In genomic region chr11:113877673-113878060, GRCh38 we compare ENCODE assay signal across 21 cellular contexts. TPM values are rescaled to one million over a fixed set of nuclear protein-coding genes. Genes with fewer than 3 reads are reported as not detected.
DNase-seq lines count a peak whose midpoint lies in the region; ATAC-seq, FAIRE-seq and TF ChIP-seq lines count a peak whose summit lies in the region.
"Had no signal": no experiment of that assay in that cellular context is flagged by ENCODE, and none has a peak within 500 bp of the region (broad histone marks: within the 10 kb centered on the region; RNA-seq: fewer than 3 reads in every experiment).

No MANE protein-coding gene starts in this region.

- H3K27me3 Mint-ChIP-seq in activated naive CD8-positive, alpha-beta T cell treated with anti-CD3 and anti-CD28 coated beads, Interleukin-2, amount 10 ng/mL, durations not matched to agents 7 days and 5 days: no peaks in the 10 kb centered on the region
- peaks cover 1% of the 10 kb centered on the region for H3K27me3 Mint-ChIP-seq in activated naive CD8-positive, alpha-beta T cell treated with anti-CD3 and anti-CD28 coated beads, Interleukin-2, amount 50 U/mL, for 24 hours
- no peaks in the 10 kb centered on the region for H3K27me3 Mint-ChIP-seq in T-helper 1 cell treated with Interleukin-12 subunit alpha and Interleukin-12 subunit beta and Interleukin-4 antibody, amounts not matched to agents 30 μg/mL and 1 μg/mL, for 36 hours (ENCODE audit: low read depth)

- dilution Hi-C loops in mammary epithelial cell (cut with HindIII; ENCODE audit: low sequenced_read_pairs): no loop called here

- H4K8ac ChIP-seq in H1 (ENCODE audit: extremely low read depth, insufficient read depth, low read length): no peak overlapping the region

- no peak for TF ChIP-seq POLR2A in H1 (IDR thresholded peaks at IDR 0.05; ENCODE audit: control extremely low read depth in 1 of 2, low read depth in 2 of 2, low read length in 2 of 2)

- no peak overlapping the region for H3K56ac ChIP-seq in H1 (replicated peaks; ENCODE audit: insufficient read length, low read depth, low read length)

- no peak for ATAC-seq in activated naive CD8-positive, alpha-beta T cell treated with anti-CD3 and anti-CD28 coated beads, Interleukin-2, amount 10 ng/mL, durations not matched to agents 7 days and 5 days (ENCODE audit: low read depth)
- ATAC-seq in activated naive CD8-positive, alpha-beta T cell treated with anti-CD3 and anti-CD28 coated beads, Interleukin-2, amount 50 U/mL, for 24 hours: no peak
- no peak for ATAC-seq in HG02870 (IDR thresholded peaks at IDR 0.05; ENCODE audit: unreplicated experiment)

- peak overlapping the region; percentile 41; the same call in 1 of the 2 replicates for H2BK20ac ChIP-seq in H1 (ENCODE audit: low read length)

- H3K9me3 ChIP-seq in H1 (ENCODE audit: insufficient read depth in 2 of 2, low read depth in 1 of 2, low read length in 1 of 2) (no peaks in the 10 kb centered on the region; a peak in 1 of 4 replicates), mammary epithelial cell (replicated peaks; ENCODE audit: insufficient read depth, low read length) (no peaks in the 10 kb centered on the region)
- H3K9me3 ChIP-seq: right atrium auricular region, SJCRH30, stomach, vagina had no signal

- no peak for TF ChIP-seq EP300 in H1 (IDR thresholded peaks at IDR 0.05; ENCODE audit: borderline replicate concordance in 1 of 2, low read depth in 2 of 2, low read length in 2 of 2)

- H2BK5ac ChIP-seq in H1 (ENCODE audit: low read depth, low read length): no peak overlapping the region

- POLR2A ChIA-PET in activated naive CD8-positive, alpha-beta T cell treated with anti-CD3 and anti-CD28 coated beads, Interleukin-2, amount 10 ng/mL, durations not matched to agents 7 days and 5 days (lab: Charles Lee): no interaction called here
- POLR2A ChIA-PET in H1 (lab: Charles Lee; ENCODE audit: partially characterized antibody): no interaction called here

- no TSS peak for BruUV-seq in mammary epithelial cell (replicated peaks; lab: Mats Ljungman, UMichigan)

- H3K27me3 ChIP-seq in H1 (replicated peaks in 1 of 4; ENCODE audit: control insufficient read depth in 3 of 4, extremely low read depth in 1 of 4, insufficient read depth in 3 of 4, low read length in 3 of 4) (no peaks in the 10 kb centered on the region), mammary epithelial cell (ENCODE audit: insufficient read depth, low read length) (no peaks in the 10 kb centered on the region)
- H3K27me3 ChIP-seq: right atrium auricular region, SJCRH30, stomach, vagina had no signal

- no peak overlapping the region for H2BK12ac ChIP-seq in H1 (ENCODE audit: low read depth, low read length)

- H3K4me3 ChIP-seq in H1 (ENCODE audit: extremely low read depth in 1 of 4, insufficient read depth in 2 of 4, low read depth in 3 of 4, low read length in 4 of 4): no peak overlapping the region
- no peak overlapping the region for H3K4me3 ChIP-seq in mammary epithelial cell (replicated peaks in 1 of 3; ENCODE audit: insufficient read depth in 1 of 3, low read depth in 2 of 3, low read length in 3 of 3)
- H3K4me3 ChIP-seq: lung, neural progenitor cell, right atrium auricular region, SJCRH30, stomach, vagina had no signal

- TF ChIP-seq RAD21 in H1 (IDR thresholded peaks at IDR 0.05 in 1 of 2, conservative IDR thresholded peaks at IDR 0.05 in 1 of 2; ENCODE audit: low read depth in 2 of 2, low read length in 2 of 2): no peak

- no peak overlapping the region for H3K4ac ChIP-seq in H1 (replicated peaks; ENCODE audit: insufficient read length, low read depth, low read length)

- no peak for DNase-seq in activated naive CD8-positive, alpha-beta T cell treated with anti-CD3 and anti-CD28 coated beads, Interleukin-2, amount 10 ng/mL, durations not matched to agents 7 days and 5 days
- no peak for DNase-seq in activated naive CD8-positive, alpha-beta T cell treated with anti-CD3 and anti-CD28 coated beads, Interleukin-2, amount 50 U/mL, for 24 hours
- DNase-seq in H1 (ENCODE audit: low read depth in 1 of 2, low spot score in 2 of 2): no peak
- no peak for DNase-seq in head of caudate nucleus
- DNase-seq in effector CD8-positive, alpha-beta T cell (lab: John Stamatoyannopoulos, UW): no peak
- no peak for DNase-seq in mammary epithelial cell
- DNase-seq: amniotic stem cell, cerebellar nuclear complex, DMS153, NCI-H187, SJCRH30, stomach had no signal

- H3K27ac ChIP-seq in H1 (ENCODE audit: low read depth, low read length): no peak overlapping the region
- no peak overlapping the region for H3K27ac ChIP-seq in mammary epithelial cell (ENCODE audit: insufficient read depth, low read depth, low read length)
- H3K27ac ChIP-seq: neural progenitor cell, right atrium auricular region, SJCRH30, stomach, vagina had no signal

- H4K91ac ChIP-seq in H1 (replicated peaks; ENCODE audit: insufficient read length, low read length): no peak overlapping the region

- H3K27ac Mint-ChIP-seq in activated naive CD8-positive, alpha-beta T cell treated with anti-CD3 and anti-CD28 coated beads, Interleukin-2, amount 10 ng/mL, durations not matched to agents 7 days and 5 days: peak overlapping the region; percentile 76
- no peak overlapping the region for H3K27ac Mint-ChIP-seq in activated naive CD8-positive, alpha-beta T cell treated with anti-CD3 and anti-CD28 coated beads, Interleukin-2, amount 50 U/mL, for 24 hours
- peak overlapping the region; percentile 72 for H3K27ac Mint-ChIP-seq in T-helper 1 cell treated with Interleukin-12 subunit alpha and Interleukin-12 subunit beta and Interleukin-4 antibody, amounts not matched to agents 30 μg/mL and 1 μg/mL, for 36 hours

- no peaks in the 10 kb centered on the region for H3K79me1 ChIP-seq in H1 (ENCODE audit: low read depth, low read length)

- H3K4me2 ChIP-seq in H1 (ENCODE audit: insufficient read depth in 1 of 2, low read depth in 2 of 2, low read length in 2 of 2): no peak overlapping the region
- H3K4me2 ChIP-seq in mammary epithelial cell (ENCODE audit: insufficient read depth, low read depth, low read length): no peak overlapping the region

- no peak overlapping the region for H2BK15ac ChIP-seq in H1 (ENCODE audit: low read length)

- H3K36me3 ChIP-seq in H1 (ENCODE audit: control insufficient read depth in 2 of 4, insufficient read depth in 4 of 4, low read length in 3 of 4) (peaks cover 0 to under 1% (median 0%) of the 10 kb centered on the region in 4 experiments; a peak in 1 of 8 replicates), mammary epithelial cell (ENCODE audit: insufficient read depth, low read length) (no peaks in the 10 kb centered on the region)
- H3K36me3 ChIP-seq: neural progenitor cell, right atrium auricular region, SJCRH30, stomach, vagina had no signal

- no peak overlapping the region for H3K18ac ChIP-seq in H1 (ENCODE audit: extremely low read depth, low read length)

- WGBS in H1 (ENCODE audit: extremely low coverage in 1 of 2, insufficient coverage in 1 of 2, insufficient read length in 1 of 2, insufficient replicate concordance in 2 of 2, low coverage in 1 of 2, low lambda C conversion rate in 2 of 2, missing lambda C conversion rate in 1 of 2), 2 experiments: 96% methylated on average over 5 of the region's 5 CpGs; no CpG with 5 or more reads in 1 of the 2 experiments
- 80% methylated on average over 5 of the region's 5 CpGs for WGBS in mammary epithelial cell (ENCODE audit: low coverage, missing lambda C conversion rate)

- no peak overlapping the region for H3K4me3 Mint-ChIP-seq in activated naive CD8-positive, alpha-beta T cell treated with anti-CD3 and anti-CD28 coated beads, Interleukin-2, amount 10 ng/mL, durations not matched to agents 7 days and 5 days
- no peak overlapping the region for H3K4me3 Mint-ChIP-seq in activated naive CD8-positive, alpha-beta T cell treated with anti-CD3 and anti-CD28 coated beads, Interleukin-2, amount 50 U/mL, for 24 hours
- no peak overlapping the region for H3K4me3 Mint-ChIP-seq in T-helper 1 cell treated with Interleukin-12 subunit alpha and Interleukin-12 subunit beta and Interleukin-4 antibody, amounts not matched to agents 30 μg/mL and 1 μg/mL, for 36 hours

- peaks cover 0 to 25% of the 10 kb centered on the region in 2 experiments for H3K79me2 ChIP-seq in H1 (ENCODE audit: control insufficient read depth in 1 of 2, insufficient read depth in 2 of 2, low read length in 2 of 2)
- peaks cover 17% of the 10 kb centered on the region for H3K79me2 ChIP-seq in mammary epithelial cell (ENCODE audit: insufficient read depth, low read length)

- TF ChIP-seq CTCF in H1 (IDR thresholded peaks at IDR 0.05; ENCODE audit: control extremely low read depth in 1 of 3, insufficient read depth in 1 of 3, low read depth in 1 of 3, low read length in 3 of 3) (no peak), mammary epithelial cell (conservative IDR thresholded peaks at IDR 0.05 in 1 of 2, IDR thresholded peaks at IDR 0.05 in 1 of 2; ENCODE audit: extremely low read depth in 1 of 2, insufficient read depth in 1 of 2, low read depth in 1 of 2, low read length in 2 of 2) (no peak)

- no peak overlapping the region for H3K23ac ChIP-seq in H1 (ENCODE audit: insufficient read length)

- H3K9ac ChIP-seq in H1 (replicated peaks in 1 of 4; ENCODE audit: extremely low read depth in 1 of 4, low read depth in 3 of 4, low read length in 3 of 4) (no peak overlapping the region), mammary epithelial cell (ENCODE audit: insufficient read depth, low read length) (no peak overlapping the region)
- H3K9ac ChIP-seq: neural progenitor cell had no signal

- H2AFZ ChIP-seq in H1 (ENCODE audit: low read length) (no peak overlapping the region), mammary epithelial cell (ENCODE audit: low read depth, low read length) (no peak overlapping the region)
- H2AFZ ChIP-seq: neural progenitor cell had no signal

- in situ Hi-C loops in mammary epithelial cell (cut with MboI; ENCODE audit: low sequenced_read_pairs in 2 of 2): no loop called here

- H3K4me1 ChIP-seq in H1 (replicated peaks in 1 of 4; ENCODE audit: control insufficient read depth in 3 of 4, insufficient read depth in 4 of 4, low read length in 3 of 4) (peaks cover 0 to 5% (median 4%) of the 10 kb centered on the region in 4 experiments; a peak in 3 of 7 replicates), mammary epithelial cell (ENCODE audit: insufficient read depth, low read length) (peaks cover 8% of the 10 kb centered on the region)

- CTCF ChIA-PET in H1 (lab: Charles Lee; ENCODE audit: partially characterized antibody): interaction anchor here (0.7 kb wide), 1 partner anchor 438 kb away, joined by 3 read pairs; no protein-coding TSS in a partner anchor
- CTCF ChIA-PET in mammary epithelial cell (lab: Charles Lee; ENCODE audit: low non-redundant PET): no interaction called here

- H4K20me1 ChIP-seq in H1 (replicated peaks in 1 of 2; ENCODE audit: control insufficient read depth in 1 of 2, insufficient read depth in 2 of 2, low read length in 2 of 2) (peaks cover 5% of the 10 kb centered on the region in 2 experiments), mammary epithelial cell (ENCODE audit: insufficient read depth, low read length) (no peaks in the 10 kb centered on the region)

- no peak overlapping the region for H2BK120ac ChIP-seq in H1 (replicated peaks; ENCODE audit: low read depth, low read length)

- FAIRE-seq in H1 (lab: Jason Lieb, UNC): no peak
- FAIRE-seq: frontal cortex had no signal

- intact Hi-C loops in head of caudate nucleus (cut with DNase I): loop anchor here (10.0 kb wide), 1 partner anchor 287 kb away; no protein-coding TSS in a partner anchor
- intact Hi-C loops in mammary epithelial cell (cut with micrococcal nuclease): no loop called here

- H2AK5ac ChIP-seq in H1 (ENCODE audit: low read depth, low read length): no peak overlapping the region

- H3K23me2 ChIP-seq in H1 (ENCODE audit: low read depth, low read length): peaks cover 10% of the 10 kb centered on the region

- peaks cover 13% of the 10 kb centered on the region for H3K36me3 Mint-ChIP-seq in activated naive CD8-positive, alpha-beta T cell treated with anti-CD3 and anti-CD28 coated beads, Interleukin-2, amount 10 ng/mL, durations not matched to agents 7 days and 5 days
- H3K36me3 Mint-ChIP-seq in activated naive CD8-positive, alpha-beta T cell treated with anti-CD3 and anti-CD28 coated beads, Interleukin-2, amount 50 U/mL, for 24 hours (ENCODE audit: low read depth): no peaks in the 10 kb centered on the region
- peaks cover 9% of the 10 kb centered on the region for H3K36me3 Mint-ChIP-seq in T-helper 1 cell treated with Interleukin-12 subunit alpha and Interleukin-12 subunit beta and Interleukin-4 antibody, amounts not matched to agents 30 μg/mL and 1 μg/mL, for 36 hours (ENCODE audit: low read depth)

- no peak overlapping the region for H4K5ac ChIP-seq in H1 (ENCODE audit: insufficient read length, low read depth, low read length)

- H3K14ac ChIP-seq in H1 (ENCODE audit: insufficient read length): no peak overlapping the region

- peaks cover 31% of the 10 kb centered on the region for H3K4me1 Mint-ChIP-seq in activated naive CD8-positive, alpha-beta T cell treated with anti-CD3 and anti-CD28 coated beads, Interleukin-2, amount 10 ng/mL, durations not matched to agents 7 days and 5 days
- H3K4me1 Mint-ChIP-seq in activated naive CD8-positive, alpha-beta T cell treated with anti-CD3 and anti-CD28 coated beads, Interleukin-2, amount 50 U/mL, for 24 hours: peaks cover 34% of the 10 kb centered on the region
- H3K4me1 Mint-ChIP-seq in T-helper 1 cell treated with Interleukin-12 subunit alpha and Interleukin-12 subunit beta and Interleukin-4 antibody, amounts not matched to agents 30 μg/mL and 1 μg/mL, for 36 hours (ENCODE audit: low read depth): peaks cover 31% of the 10 kb centered on the region

- H3K9me3 Mint-ChIP-seq in activated naive CD8-positive, alpha-beta T cell treated with anti-CD3 and anti-CD28 coated beads, Interleukin-2, amount 10 ng/mL, durations not matched to agents 7 days and 5 days: peaks cover 2% of the 10 kb centered on the region
- peaks cover 4% of the 10 kb centered on the region for H3K9me3 Mint-ChIP-seq in activated naive CD8-positive, alpha-beta T cell treated with anti-CD3 and anti-CD28 coated beads, Interleukin-2, amount 50 U/mL, for 24 hours
- H3K9me3 Mint-ChIP-seq in T-helper 1 cell treated with Interleukin-12 subunit alpha and Interleukin-12 subunit beta and Interleukin-4 antibody, amounts not matched to agents 30 μg/mL and 1 μg/mL, for 36 hours: no peaks in the 10 kb centered on the region

RNA-seq across cellular contexts. Expression of gene USP28, which starts 2.3 kb away (rescaled TPM):
- total RNA-seq in activated naive CD8-positive, alpha-beta T cell treated with anti-CD3 and anti-CD28 coated beads, Interleukin-2, amount 10 ng/mL, durations not matched to agents 7 days and 5 days: 10 to 100 TPM; 43.0 to 44.9 TPM
- total RNA-seq in H1 (2021; fragmentation: NEBNext Ultra II Directional; extraction: Animal tissue kit (Norgen Biotek cat#: 25700)): 110 and 119 TPM in 2 replicates
- polyA plus RNA-seq in H1 (2011; rRNA removed) (54.0 and 82.6 TPM in 2 replicates), mammary epithelial cell (29.4 TPM)
- polyA plus RNA-seq in H1 (2011; cell fraction: cytosol; rRNA removed): 81.9 TPM
- polyA plus RNA-seq in H1 (2011; cell fraction: nucleus; rRNA removed): 144 TPM
- 58.4 to 104 TPM (median 79.7 TPM) in 4 replicates for polyA plus RNA-seq in H1 (2012, experiment 1 of 2)
- 7.9 TPM for polyA plus RNA-seq in H1 (2012, experiment 2 of 2)
- 61.1 TPM for polyA plus RNA-seq in H1 (2013, experiment 1 of 2)
- polyA plus RNA-seq in H1 (2013, experiment 2 of 2): 63.0 TPM
- polyA minus RNA-seq in H1 (2011; rRNA and poly(A)+ RNA removed): 177 and 222 TPM in 2 replicates
- polyA minus RNA-seq in H1 (2011; cell fraction: cytosol; rRNA and poly(A)+ RNA removed): 83.5 TPM
- 156 TPM for polyA minus RNA-seq in H1 (2011; cell fraction: nucleus; rRNA and poly(A)+ RNA removed)
- total RNA-seq in mammary epithelial cell: 10 to 100 TPM; 30.3 to 31.7 TPM
- 122 TPM for polyA minus RNA-seq in mammary epithelial cell

RNA-seq across cellular contexts. Expression of gene HTR3B, which starts 26.9 kb away (rescaled TPM):
- total RNA-seq in activated naive CD8-positive, alpha-beta T cell treated with anti-CD3 and anti-CD28 coated beads, Interleukin-2, amount 10 ng/mL, durations not matched to agents 7 days and 5 days: not detected
- not detected in 2 replicates for total RNA-seq in H1 (2021; fragmentation: NEBNext Ultra II Directional; extraction: Animal tissue kit (Norgen Biotek cat#: 25700))
- not detected in 2 replicates for polyA plus RNA-seq in H1 (2011; rRNA removed)
- not detected for polyA plus RNA-seq in H1 (2011; cell fraction: cytosol; rRNA removed)
- not detected for polyA plus RNA-seq in H1 (2011; cell fraction: nucleus; rRNA removed)
- not detected in 4 replicates for polyA plus RNA-seq in H1 (2012, experiment 1 of 2)
- polyA plus RNA-seq in H1 (2012, experiment 2 of 2): not detected
- not detected for polyA plus RNA-seq in H1 (2013, experiment 1 of 2)
- polyA plus RNA-seq in H1 (2013, experiment 2 of 2): not detected
- polyA minus RNA-seq in H1 (2011; rRNA and poly(A)+ RNA removed): not detected in 2 replicates
- not detected for polyA minus RNA-seq in H1 (2011; cell fraction: cytosol; rRNA and poly(A)+ RNA removed)
- not detected for polyA minus RNA-seq in H1 (2011; cell fraction: nucleus; rRNA and poly(A)+ RNA removed)
- not detected for total RNA-seq in mammary epithelial cell
- polyA plus RNA-seq in mammary epithelial cell: not detected
- not detected for polyA minus RNA-seq in mammary epithelial cell
- total RNA-seq: LHCN-M2, lung, NCI-H460, right atrium auricular region, SJCRH30, vagina had no signal
- polyA plus RNA-seq: stomach had no signal
